In genomic region chr7:88219781-88220747, GRCh38 we compare ENCODE assay signal across 8 cellular contexts. TPM values are rescaled to one million over a fixed set of nuclear protein-coding genes. Genes with fewer than 3 reads are reported as not detected.
DNase-seq lines count a peak whose midpoint lies in the region; ATAC-seq and TF ChIP-seq lines count a peak whose summit lies in the region.

Gene SRI (minus strand): TSS chr7:88220038. CDS start chr7:88220026, 12 bp downstream.

- peak within 1 kb of the TSS; percentile 93 for H3K9ac ChIP-seq in BLaER1
- H3K9ac ChIP-seq in colonic mucosa (ENCODE audit: low read depth in 2 of 2, low read length in 2 of 2) = peak within 1 kb of the TSS; percentile 93 to 98

- H3K27me3 ChIP-seq in BLaER1 = no peaks in the 10 kb centered on the region
- H3K27me3 ChIP-seq in colonic mucosa = no peaks in the 10 kb centered on the region

- peaks cover 20% of the 10 kb centered on the region for H3K4me1 ChIP-seq in BLaER1
- H3K4me1 ChIP-seq in colonic mucosa = peaks cover 5% of the 10 kb centered on the region

- TF ChIP-seq POLR2A in GM19099 (IDR thresholded peaks at IDR 0.05; ENCODE audit: extremely low read depth, insufficient read length, low read depth) = peak; percentile 81

- intact Hi-C loops in colonic mucosa (cut with DNase I) = no loop called here

- H3K27ac ChIP-seq in BLaER1 = peak within 1 kb of the TSS; percentile 94
- peak within 1 kb of the TSS; percentile 92 for H3K27ac ChIP-seq in colonic mucosa

- peak within 1 kb of the TSS; percentile 88 for H3K4me2 ChIP-seq in BLaER1

- DNase-seq in NCI-H510A treated with DMSO at 0.1 percent for 48 hours (lab: John Stamatoyannopoulos, UW) (peak; percentile 50), colonic mucosa (peak; percentile 89), left lobe of liver (ENCODE audit: low spot score) (peak; percentile 88)
- peak; percentile 92 for DNase-seq in activated CD4-positive, alpha-beta T cell treated with anti-CD3 and anti-CD28 coated beads for 48 hours
- peak; percentile 85 for DNase-seq in stimulated activated CD4-positive, alpha-beta T cell treated with anti-CD3 and anti-CD28 coated beads, Interleukin-2, amount 100 ng/mL, for 4 hours (ENCODE audit: low read depth)

- TF ChIP-seq CTCF in colonic mucosa (IDR thresholded peaks at IDR 0.05) = peak; percentile 97

- ATAC-seq in HG03378 (IDR thresholded peaks at IDR 0.05; ENCODE audit: unreplicated experiment) (peak; percentile 37), left lobe of liver (peak; percentile 99)

- peaks cover 32% of the 10 kb centered on the region for H4K20me1 ChIP-seq in BLaER1

- H3K9me3 ChIP-seq in BLaER1 (no peaks in the 10 kb centered on the region), colonic mucosa (no peaks in the 10 kb centered on the region)

- peak within 1 kb of the TSS; percentile 91 for H3K4me3 ChIP-seq in BLaER1
- peak within 1 kb of the TSS; percentile 89 for H3K4me3 ChIP-seq in colonic mucosa

- H3K36me3 ChIP-seq in BLaER1 (peaks cover 22% of the 10 kb centered on the region), colonic mucosa (peaks cover 4% of the 10 kb centered on the region)

RNA-seq across cellular contexts. Expression of gene SRI, which starts in this region (rescaled TPM):
- total RNA-seq in colonic mucosa (100 to 1,000 TPM; 609 to 801 TPM), left lobe of liver (17.4 TPM)

Comparison
In these comparisons a context has a peak if more than half of its experiments do, and no peak if none do; other contexts are left out.
1. Peak in every context shown above with its lines: DNase-seq, ATAC-seq, H3K4me3 ChIP-seq and H3K27ac ChIP-seq.
2. RNA of gene SRI (total RNA-seq): 609 to 801 TPM in colonic mucosa; 17.4 TPM in left lobe of liver (single experiment); every median in the first group is over 10 times any median in the second.